In the genomic region with DNA sequence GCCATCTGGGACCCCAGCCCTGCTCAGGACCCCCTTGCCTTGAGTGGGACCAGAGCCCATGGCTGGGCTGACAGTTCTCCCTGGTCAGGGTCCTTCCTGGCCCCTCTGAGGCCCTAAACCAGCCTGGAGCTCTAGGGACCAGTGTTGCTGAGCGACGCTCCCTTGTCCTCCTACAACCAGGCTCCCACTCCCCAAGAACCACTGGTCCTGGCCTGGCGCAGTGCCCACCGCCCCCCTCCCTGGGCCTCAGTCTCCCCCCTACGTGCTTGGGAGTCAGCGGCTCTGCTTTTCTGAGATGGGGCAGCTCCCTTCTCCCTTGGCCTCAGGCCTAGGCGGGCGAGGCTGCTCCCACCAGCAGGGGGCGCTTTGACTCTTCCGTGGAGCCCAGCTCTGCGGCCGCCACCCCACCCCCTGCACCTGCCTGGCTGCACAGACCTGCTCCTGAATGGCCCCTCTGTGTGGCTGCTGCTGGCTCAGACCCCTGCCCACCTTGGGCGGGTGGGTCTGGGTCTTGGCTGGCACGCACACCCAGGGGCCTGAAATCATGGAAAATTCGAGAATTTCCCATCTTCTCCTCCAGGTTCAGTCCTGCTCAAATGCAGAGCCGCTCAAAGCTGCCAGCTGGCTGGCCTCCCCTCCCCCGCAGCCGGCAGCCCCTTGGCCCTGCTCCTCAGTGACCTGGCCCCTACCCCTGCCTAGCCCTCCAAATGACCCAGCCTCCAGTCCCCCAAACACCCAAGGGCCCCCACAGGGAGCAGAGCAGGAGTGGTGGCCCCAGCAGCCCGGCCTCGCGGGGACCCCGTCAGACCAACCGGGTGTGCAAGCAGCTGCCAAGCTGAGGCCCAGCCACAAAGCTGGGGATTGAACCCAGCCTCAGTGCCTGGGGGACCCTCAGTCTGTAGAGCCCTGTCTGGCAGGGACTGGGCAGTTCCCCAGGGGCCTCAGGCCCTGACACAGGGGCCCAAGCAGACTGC, we compare ENCODE assay signal across 8 cellular contexts. TPM values are rescaled to one million over a fixed set of nuclear protein-coding genes. Genes with fewer than 3 reads are reported as not detected.
DNase-seq lines count a peak whose midpoint lies in the region; ATAC-seq and TF ChIP-seq lines count a peak whose summit lies in the region.

No MANE protein-coding gene starts in this region.

- POLR2A ChIA-PET in activated naive CD8-positive, alpha-beta T cell treated with anti-CD3 and anti-CD28 coated beads, Interleukin-2, amount 10 ng/mL, durations not matched to agents 7 days and 5 days (lab: Charles Lee): interaction anchor here (0.8 to 2.8 kb wide), 5 partner anchors 9 to 65 kb away, joined by 4 to 13 read pairs (median 5); partner anchors contain the start of gene LSP1

- peak overlapping the region; percentile 85 to 99 (median 96) for H3K27ac ChIP-seq in heart left ventricle
- peak overlapping the region; percentile 96 for H3K27ac ChIP-seq in vagina

- peaks cover 3% of the 10 kb centered on the region for H3K36me3 Mint-ChIP-seq in activated naive CD8-positive, alpha-beta T cell treated with anti-CD3 and anti-CD28 coated beads, Interleukin-2, amount 10 ng/mL, durations not matched to agents 7 days and 5 days

- H3K27me3 Mint-ChIP-seq in activated naive CD8-positive, alpha-beta T cell treated with anti-CD3 and anti-CD28 coated beads, Interleukin-2, amount 10 ng/mL, durations not matched to agents 7 days and 5 days: no peaks in the 10 kb centered on the region

- H3K4me3 ChIP-seq in heart left ventricle (peak overlapping the region in 2 of 12 donors; percentile 13 to 16), vagina (no peak overlapping the region)

- H3K4me3 Mint-ChIP-seq in activated naive CD8-positive, alpha-beta T cell treated with anti-CD3 and anti-CD28 coated beads, Interleukin-2, amount 10 ng/mL, durations not matched to agents 7 days and 5 days: no peak overlapping the region

- H3K4me1 Mint-ChIP-seq in activated naive CD8-positive, alpha-beta T cell treated with anti-CD3 and anti-CD28 coated beads, Interleukin-2, amount 10 ng/mL, durations not matched to agents 7 days and 5 days: peaks cover 3% of the 10 kb centered on the region

- no peak overlapping the region for H3K27ac Mint-ChIP-seq in activated naive CD8-positive, alpha-beta T cell treated with anti-CD3 and anti-CD28 coated beads, Interleukin-2, amount 10 ng/mL, durations not matched to agents 7 days and 5 days

- H3K36me3 ChIP-seq in heart left ventricle (peaks cover 0 to 48% (median 29%) of the 10 kb centered on the region in 9 donors), vagina (peaks cover 0 to 35% of the 10 kb centered on the region in 2 donors)

- H3K4me1 ChIP-seq in heart left ventricle (peaks cover 21 to 54% (median 45%) of the 10 kb centered on the region in 12 donors), vagina (peaks cover 56% of the 10 kb centered on the region)

- ATAC-seq in activated naive CD8-positive, alpha-beta T cell treated with anti-CD3 and anti-CD28 coated beads, Interleukin-2, amount 10 ng/mL, durations not matched to agents 7 days and 5 days (ENCODE audit: low read depth): peak; percentile 90
- peak; percentile 75 to 83 (median 78) for ATAC-seq in heart left ventricle

- TF ChIP-seq POLR2A in heart left ventricle (IDR thresholded peaks at IDR 0.05) (no peak), vagina (IDR thresholded peaks at IDR 0.05) (no peak)

- TF ChIP-seq CTCF in heart left ventricle (IDR thresholded peaks at IDR 0.05) (peak; percentile 87 to 98 (median 93)), vagina (IDR thresholded peaks at IDR 0.05) (peak; percentile 84 to 94 (median 89))

- DNase-seq in NCI-H510A treated with DMSO at 0.1 percent for 48 hours (lab: John Stamatoyannopoulos, UW) (peak; percentile 23), NCI-H510A (lab: John Stamatoyannopoulos, UW) (no peak), LHCN-M2 (ENCODE audit: low read depth) (peak; percentile 47), SW 1271 (lab: John Stamatoyannopoulos, UW) (peak; percentile 26 to 42), heart left ventricle (peak; percentile 87 to 94 (median 88)), retina (peak; percentile 91), vagina (ENCODE audit: extremely low spot score in 2 of 2) (peak in 1 of 2 donors; percentile 91)
- DNase-seq in activated naive CD8-positive, alpha-beta T cell treated with anti-CD3 and anti-CD28 coated beads, Interleukin-2, amount 10 ng/mL, durations not matched to agents 7 days and 5 days: peak; percentile 89

- 29 to 41% (median 36%) methylated on average over 15 to 23 of the region's 23 CpGs for WGBS in heart left ventricle, 4 donors

- H3K27me3 ChIP-seq in heart left ventricle (no peaks in the 10 kb centered on the region), vagina (no peaks in the 10 kb centered on the region)

- H3K9me3 Mint-ChIP-seq in activated naive CD8-positive, alpha-beta T cell treated with anti-CD3 and anti-CD28 coated beads, Interleukin-2, amount 10 ng/mL, durations not matched to agents 7 days and 5 days: no peaks in the 10 kb centered on the region

- intact Hi-C loops in heart left ventricle (cut with DNase I): loop anchor here (1.0 to 10.0 kb wide), 9 partner anchors 35 to 270 kb away; partner anchors contain the start of genes TNNT3 (in 6 of the 10) and TNNI2 (in 3 of the 10)
- intact Hi-C loops in vagina (cut with DNase I): loop anchor here (5.0 kb wide), 1 partner anchor 270 kb away; no protein-coding TSS in a partner anchor

- H3K9me3 ChIP-seq in heart left ventricle (no peaks in the 10 kb centered on the region), vagina (no peaks in the 10 kb centered on the region)

RNA-seq across cellular contexts. Expression of gene PRR33, which starts 9.1 kb away (rescaled TPM):
- under 0.01 TPM in 1 of 2 replicates, not detected in the other for total RNA-seq in LHCN-M2 (2014; rRNA removed)
- 1.5 TPM for polyA plus RNA-seq in LHCN-M2 (2012)
- total RNA-seq in activated naive CD8-positive, alpha-beta T cell treated with anti-CD3 and anti-CD28 coated beads, Interleukin-2, amount 10 ng/mL, durations not matched to agents 7 days and 5 days: not detected
- total RNA-seq in heart left ventricle: 1 to 10 TPM in 8 of 9 donors, under 1 TPM in 1; 0.81 to 5.1 (median 2.4) TPM
- 1 to 10 TPM in 1 of 2 donors, under 1 TPM in 1; 0.08 to 4.6 TPM for polyA plus RNA-seq in heart left ventricle
- total RNA-seq in vagina: not detected

RNA-seq across cellular contexts. Expression of gene LSP1, which starts 29.7 kb away (rescaled TPM):
- total RNA-seq in LHCN-M2 (2014; rRNA removed) (311 and 321 TPM in 2 replicates), heart left ventricle (10 to 100 TPM; 11.4 to 86.8 (median 16.4) TPM), vagina (32.7 TPM)
- 84.6 TPM for polyA plus RNA-seq in LHCN-M2 (2012)
- total RNA-seq in activated naive CD8-positive, alpha-beta T cell treated with anti-CD3 and anti-CD28 coated beads, Interleukin-2, amount 10 ng/mL, durations not matched to agents 7 days and 5 days: 100 to 1,000 TPM; 438 to 453 TPM
- 10 to 100 TPM; 10.0 to 20.6 TPM for polyA plus RNA-seq in heart left ventricle

RNA-seq across cellular contexts. Expression of gene TNNT3, which starts 37.0 kb away (rescaled TPM):
- 1.9 TPM in 1 of 2 replicates, not detected in the other for total RNA-seq in LHCN-M2 (2014; rRNA removed)
- 0.11 TPM for polyA plus RNA-seq in LHCN-M2 (2012)
- total RNA-seq in activated naive CD8-positive, alpha-beta T cell treated with anti-CD3 and anti-CD28 coated beads, Interleukin-2, amount 10 ng/mL, durations not matched to agents 7 days and 5 days: 10 to 100 TPM; 13.7 to 16.7 TPM
- 10 to 100 TPM; 17.1 to 84.5 (median 49.0) TPM for total RNA-seq in heart left ventricle
- polyA plus RNA-seq in heart left ventricle: 10 to 100 TPM; 40.8 to 45.5 TPM
- total RNA-seq in vagina: 20.4 TPM

RNA-seq across cellular contexts. Expression of gene TNNI2, which starts 43.8 kb away (rescaled TPM):
- 0.29 TPM in 1 of 2 replicates, not detected in the other for total RNA-seq in LHCN-M2 (2014; rRNA removed)
- 0.10 TPM for polyA plus RNA-seq in LHCN-M2 (2012)
- under 1 TPM in 1 of 2 experiments, not detected in 1; 0.67 TPM for total RNA-seq in activated naive CD8-positive, alpha-beta T cell treated with anti-CD3 and anti-CD28 coated beads, Interleukin-2, amount 10 ng/mL, durations not matched to agents 7 days and 5 days
- 1 to 10 TPM in 1 of 9 donors, under 1 TPM in 1, not detected in 7; 0.72 to 3.3 TPM for total RNA-seq in heart left ventricle
- under 1 TPM in 1 of 2 donors, not detected in 1; 0.22 TPM for polyA plus RNA-seq in heart left ventricle
- total RNA-seq in vagina: not detected

RNA-seq across cellular contexts. Expression of gene SYT8, which starts 47.8 kb away (rescaled TPM):
- total RNA-seq in LHCN-M2 (2014; rRNA removed) (0.13 and 0.17 TPM in 2 replicates), heart left ventricle (not detected), vagina (1.2 TPM)
- 0.18 TPM for polyA plus RNA-seq in LHCN-M2 (2012)
- not detected for total RNA-seq in activated naive CD8-positive, alpha-beta T cell treated with anti-CD3 and anti-CD28 coated beads, Interleukin-2, amount 10 ng/mL, durations not matched to agents 7 days and 5 days
- polyA plus RNA-seq in heart left ventricle: under 1 TPM in 1 of 2 donors, not detected in 1; 0.08 TPM
